Comparison of ENCODE assay signal across 1 cellular context in genomic region chr14:75278422-75279152, GRCh38.
TF ChIP-seq lines count a peak whose summit lies in the region.

FOS (plus strand) TSS chr14:75278828; CDS start chr14:75278983, 155 bp downstream.

TF ChIP-seq in K562, 482 proteins besides CTCF, POLR2A, EP300 and RAD21 (continued from another document and continues in another):
- TF ChIP-seq ZNF407 (IDR thresholded peaks at IDR 0.05; ENCODE audit: low read depth) (no peak), ZNF217 (CRISPR knock-in tag; IDR thresholded peaks at IDR 0.05) (no peak), NELFE (IDR thresholded peaks at IDR 0.05; ENCODE audit: insufficient read depth, insufficient read length) (peak; percentile 85), TEAD1 (CRISPR knock-in tag; IDR thresholded peaks at IDR 0.05) (no peak), SAFB (IDR thresholded peaks at IDR 0.05; ENCODE audit: borderline replicate concordance, low read depth, low read length) (peak; percentile 44; the same call in 1 of the 2 replicates), POU5F1 (IDR thresholded peaks at IDR 0.05; ENCODE audit: borderline replicate concordance, low read depth, low read length, partially characterized antibody) (no peak), MTF1 (CRISPR knock-in tag; IDR thresholded peaks at IDR 0.05; ENCODE audit: borderline replicate concordance) (no peak), KLF6 (CRISPR knock-in tag; IDR thresholded peaks at IDR 0.05; ENCODE audit: borderline replicate concordance) (no peak), CREB3L1 (IDR thresholded peaks at IDR 0.05; ENCODE audit: borderline replicate concordance, low read depth) (no peak; the same call in 1 of the 2 replicates), ZNF324 (CRISPR knock-in tag; IDR thresholded peaks at IDR 0.05) (no peak), ZNF717 (CRISPR knock-in tag; IDR thresholded peaks at IDR 0.05) (no peak), TOE1 (IDR thresholded peaks at IDR 0.05; ENCODE audit: borderline replicate concordance) (peak; percentile 97), TOE1 (CRISPR knock-in tag; IDR thresholded peaks at IDR 0.05; ENCODE audit: borderline replicate concordance, low read depth) (no peak), PTRF (tag; IDR thresholded peaks at IDR 0.05) (no peak), ZZZ3 (IDR thresholded peaks at IDR 0.05) (no peak), NFRKB (IDR thresholded peaks at IDR 0.05; ENCODE audit: low read depth) (no peak), HMGN3 (IDR thresholded peaks at IDR 0.05; ENCODE audit: borderline replicate concordance, extremely low read depth, insufficient read length, low read depth, low read length) (peak; percentile 42), NUFIP1 (IDR thresholded peaks at IDR 0.05; ENCODE audit: partially characterized antibody) (peak; percentile 94), ETV6 (IDR thresholded peaks at IDR 0.05; ENCODE audit: borderline replicate concordance in 1 of 2, low read depth in 2 of 2, low read length in 1 of 2) (no peak), ETV6 (CRISPR knock-in tag; IDR thresholded peaks at IDR 0.05; ENCODE audit: borderline replicate concordance) (peak; percentile 88; the same call in 1 of the 2 replicates), ELF2 (CRISPR knock-in tag; IDR thresholded peaks at IDR 0.05) (0 out of 2 replicates have a peak, but pooled peaks have one; percentile 15), KDM5B (IDR thresholded peaks at IDR 0.05; ENCODE audit: insufficient replicate concordance, low read depth, low read length) (peak; percentile 99), ZBTB17 (CRISPR knock-in tag; IDR thresholded peaks at IDR 0.05) (no peak), TBL1XR1 (IDR thresholded peaks at IDR 0.05; ENCODE audit: low read length in 2 of 2) (peak in 1 of 2 experiments; percentile 29; a peak in 1 of 4 replicates), HOMEZ (CRISPR knock-in tag; IDR thresholded peaks at IDR 0.05) (no peak), GTF2E2 (tag; IDR thresholded peaks at IDR 0.05) (0 out of 2 replicates have a peak, but pooled peaks have one; percentile 40), RBM39 (optimal IDR thresholded peaks at IDR 0.05; ENCODE audit: low read depth, low read length) (no peak), SRSF3 (IDR thresholded peaks at IDR 0.05; ENCODE audit: insufficient read depth, low read length) (peak; percentile 85; the same call in 1 of the 2 replicates), RB1 (IDR thresholded peaks at IDR 0.05; ENCODE audit: low read depth) (peak; percentile 88), SMAD1 (IDR thresholded peaks at IDR 0.05; ENCODE audit: low read depth, low read length, partially characterized antibody) (peak; percentile 88), KLF16 (IDR thresholded peaks at IDR 0.05) (no peak), GTF2B (IDR thresholded peaks at IDR 0.05; ENCODE audit: extremely low read depth, insufficient read length) (peak; percentile 91), SIRT6 (IDR thresholded peaks at IDR 0.05; ENCODE audit: low read depth, low read length) (no peak), ARNT (IDR thresholded peaks at IDR 0.05) (no peak), DEAF1 (CRISPR knock-in tag; IDR thresholded peaks at IDR 0.05) (no peak), ZBTB8A (IDR thresholded peaks at IDR 0.05; ENCODE audit: partially characterized antibody) (no peak), ZNF239 (CRISPR knock-in tag; IDR thresholded peaks at IDR 0.05) (no peak), HEY1 (CRISPR knock-in tag; IDR thresholded peaks at IDR 0.05; ENCODE audit: borderline replicate concordance) (no peak)
